In genomic region chr5:152259702-152260101, GRCh38 we compare ENCODE assay signal across 14 cellular contexts.
"Had no signal": no experiment of that assay in that cellular context is flagged by ENCODE, and none has a peak within 500 bp of the region (broad histone marks: within the 10 kb centered on the region; RNA-seq: fewer than 3 reads in every experiment).

No MANE protein-coding gene starts in this region.

- H3K36me3 ChIP-seq: sigmoid colon, tibial artery, uterus had no signal

- H3K36me3 Mint-ChIP-seq: activated naive CD4-positive, alpha-beta T cell treated with anti-CD3 and anti-CD28 coated beads, Interleukin-2, amount 10 ng/mL, durations not matched to agents 7 days and 5 days had no signal

- H3K27ac Mint-ChIP-seq: activated naive CD4-positive, alpha-beta T cell treated with anti-CD3 and anti-CD28 coated beads, Interleukin-2, amount 10 ng/mL, durations not matched to agents 7 days and 5 days; activated T-cell treated with anti-CD3 and anti-CD28 coated beads, Interleukin-2, amount 50 U/mL, for 24 hours; nephron had no signal

- H3K27me3 ChIP-seq: sigmoid colon, tibial artery, uterus had no signal

- H3K4me1 ChIP-seq: sigmoid colon, uterus had no signal

- H3K27me3 Mint-ChIP-seq: activated naive CD4-positive, alpha-beta T cell treated with anti-CD3 and anti-CD28 coated beads, Interleukin-2, amount 10 ng/mL, durations not matched to agents 7 days and 5 days had no signal

- H3K9me3 Mint-ChIP-seq: activated naive CD4-positive, alpha-beta T cell treated with anti-CD3 and anti-CD28 coated beads, Interleukin-2, amount 10 ng/mL, durations not matched to agents 7 days and 5 days; activated T-cell treated with anti-CD3 and anti-CD28 coated beads, Interleukin-2, amount 50 U/mL, for 24 hours; nephron had no signal

- H3K9me3 ChIP-seq: sigmoid colon, tibial artery, uterus had no signal

- H3K27ac ChIP-seq: dorsolateral prefrontal cortex, sigmoid colon, tibial artery, uterus, VCaP had no signal

- DNase-seq: activated CD4-positive, alpha-beta T cell treated with anti-CD3 and anti-CD28 coated beads, Interleukin-2, amount 50 U/mL, for 48 hours; activated naive CD4-positive, alpha-beta T cell treated with anti-CD3 and anti-CD28 coated beads, Interleukin-2, amount 10 ng/mL, durations not matched to agents 7 days and 5 days; activated T-cell treated with anti-CD3 and anti-CD28 coated beads, Interleukin-2, amount 50 U/mL, for 24 hours; dorsolateral prefrontal cortex; hippocampal formation; kidney; nucleus accumbens; sigmoid colon; stimulated activated CD4-positive, alpha-beta T cell treated with anti-CD3 and anti-CD28 coated beads, Interleukin-1b, Interleukin-23, amount 100 ng/mL, for 48 hours; T-helper 1 cell; tibial artery; uterus had no signal

- H3K4me3 Mint-ChIP-seq: activated naive CD4-positive, alpha-beta T cell treated with anti-CD3 and anti-CD28 coated beads, Interleukin-2, amount 10 ng/mL, durations not matched to agents 7 days and 5 days; activated T-cell treated with anti-CD3 and anti-CD28 coated beads, Interleukin-2, amount 50 U/mL, for 24 hours; nephron had no signal

- H3K4me1 Mint-ChIP-seq: activated naive CD4-positive, alpha-beta T cell treated with anti-CD3 and anti-CD28 coated beads, Interleukin-2, amount 10 ng/mL, durations not matched to agents 7 days and 5 days; nephron had no signal

- H3K4me3 ChIP-seq: dorsolateral prefrontal cortex, sigmoid colon, tibial artery, uterus had no signal
